12 cellular contexts compared by ENCODE assay signal in genomic region chr12:106953352-106954260, GRCh38. TPM values are rescaled to one million over a fixed set of nuclear protein-coding genes. Genes with fewer than 3 reads are reported as not detected.
DNase-seq lines count a peak whose midpoint lies in the region; ATAC-seq and TF ChIP-seq lines count a peak whose summit lies in the region.
"Had no signal": no experiment of that assay in that cellular context is flagged by ENCODE, and none has a peak within 500 bp of the region (broad histone marks: within the 10 kb centered on the region; RNA-seq: fewer than 3 reads in every experiment).

No MANE protein-coding gene starts in this region.

- H3K9me3 ChIP-seq in breast epithelium, result no peaks in the 10 kb centered on the region
- H3K9me3 ChIP-seq in SJSA1 (replicated peaks), result peaks cover 2% of the 10 kb centered on the region
- no peaks in the 10 kb centered on the region for H3K9me3 ChIP-seq in uterus
- H3K9me3 ChIP-seq in tibial artery, result no peaks in the 10 kb centered on the region
- H3K9me3 ChIP-seq: left lung, neutrophil had no signal

- H3K27me3 ChIP-seq in breast epithelium (no peaks in the 10 kb centered on the region), SJSA1 (replicated peaks) (no peaks in the 10 kb centered on the region), foreskin keratinocyte (peaks cover 4% of the 10 kb centered on the region), uterus (no peaks in the 10 kb centered on the region), tibial artery (no peaks in the 10 kb centered on the region)

- no peak for TF ChIP-seq CTCF in MCF 10A (IDR thresholded peaks at IDR 0.05; ENCODE audit: unreplicated experiment)
- no peak for TF ChIP-seq CTCF in breast epithelium (IDR thresholded peaks at IDR 0.05)
- no peak for TF ChIP-seq CTCF in foreskin keratinocyte (conservative IDR thresholded peaks at IDR 0.05)
- TF ChIP-seq CTCF in uterus (IDR thresholded peaks at IDR 0.05), result no peak
- no peak for TF ChIP-seq CTCF in tibial artery (IDR thresholded peaks at IDR 0.05)

- DNase-seq in MCF 10A (ENCODE audit: unreplicated experiment) (peak; percentile 21), breast epithelium (ENCODE audit: low spot score in 2 of 2) (no peak), SJSA1 (ENCODE audit: low read depth in 1 of 2, low spot score in 2 of 2) (peak; percentile 58 to 76), foreskin keratinocyte (peak; percentile 11 to 41), uterus (peak in 1 of 2 donors; percentile 21), tibial artery (no peak)
- DNase-seq: left lung; stimulated activated CD4-positive, alpha-beta T cell treated with anti-CD3 and anti-CD28 coated beads, Interleukin-4, amount 100 ng/mL, for 1 hour had no signal

- H3K36me3 ChIP-seq in breast epithelium, result no peaks in the 10 kb centered on the region
- H3K36me3 ChIP-seq in SJSA1, result peaks cover 6% of the 10 kb centered on the region
- no peaks in the 10 kb centered on the region for H3K36me3 ChIP-seq in uterus
- H3K36me3 ChIP-seq in tibial artery, result no peaks in the 10 kb centered on the region
- H3K36me3 ChIP-seq: left lung, neutrophil had no signal

- BruUV-seq in MCF 10A (replicated peaks; lab: Mats Ljungman, UMichigan), result no TSS peak

- CTCF ChIA-PET in MCF 10A (lab: Yijun Ruan, JAX), result interaction anchor here (0.5 to 0.6 kb wide), 2 partner anchors 112 to 159 kb away, joined by 4 read pairs; no protein-coding TSS in a partner anchor

- ATAC-seq in foreskin keratinocyte (no peak), HG03097 (IDR thresholded peaks at IDR 0.05; ENCODE audit: low FRiP score, unreplicated experiment) (no peak), GM21786 (IDR thresholded peaks at IDR 0.05; ENCODE audit: unreplicated experiment) (no peak)
- ATAC-seq: left lung had no signal

- intact Hi-C loops in MCF 10A (cut with micrococcal nuclease), result no loop called here
- intact Hi-C loops in breast epithelium (cut with DNase I; ENCODE audit: low total_unique reads), result no loop called here
- intact Hi-C loops in uterus (cut with DNase I; ENCODE audit: low total_unique reads), result loop anchor here (10.0 kb wide), 1 partner anchor 141 kb away; the partner anchor contains the start of gene CRY1
- intact Hi-C loops in tibial artery (cut with DNase I; ENCODE audit: low total_unique reads), result no loop called here

- H3K27me3 Mint-ChIP-seq in MCF 10A (ENCODE audit: insufficient read depth, unreplicated experiment), result no peaks in the 10 kb centered on the region

- H3K4me3 ChIP-seq in breast epithelium (peak overlapping the region in 1 of 3 donors; percentile 98), SJSA1 (no peak overlapping the region), uterus (no peak overlapping the region), tibial artery (no peak overlapping the region)

- no peak overlapping the region for H3K27ac Mint-ChIP-seq in MCF 10A (ENCODE audit: low read depth, unreplicated experiment)

- POLR2A ChIA-PET in MCF 10A (lab: Yijun Ruan, JAX), result interaction anchor here (0.6 to 3.0 kb wide), 5 partner anchors 8 to 596 kb away, joined by 3 to 13 read pairs (median 3); partner anchors contain the start of gene POLR3B

- TF ChIP-seq POLR2A in breast epithelium (IDR thresholded peaks at IDR 0.05), result no peak
- no peak for TF ChIP-seq POLR2A in uterus (IDR thresholded peaks at IDR 0.05)

- peaks cover 0 to 15% of the 10 kb centered on the region in 2 donors for H3K4me1 ChIP-seq in breast epithelium
- peaks cover 20% of the 10 kb centered on the region for H3K4me1 ChIP-seq in SJSA1 (replicated peaks)
- H3K4me1 ChIP-seq in foreskin keratinocyte, result peaks cover 20% of the 10 kb centered on the region
- no peaks in the 10 kb centered on the region for H3K4me1 ChIP-seq in uterus
- peaks cover 0 to 27% (median 18%) of the 10 kb centered on the region in 4 donors for H3K4me1 ChIP-seq in tibial artery

- H3K27ac ChIP-seq in breast epithelium, result no peak overlapping the region
- H3K27ac ChIP-seq in SJSA1, result peak overlapping the region; percentile 96
- no peak overlapping the region for H3K27ac ChIP-seq in foreskin keratinocyte
- peak overlapping the region; percentile 95 to 100 for H3K27ac ChIP-seq in uterus
- no peak overlapping the region for H3K27ac ChIP-seq in tibial artery
- H3K27ac ChIP-seq: left lung, neutrophil had no signal

- H3K36me3 Mint-ChIP-seq in MCF 10A (ENCODE audit: insufficient read depth, unreplicated experiment), result peaks cover under 1% of the 10 kb centered on the region
- H3K36me3 Mint-ChIP-seq: IgD-negative memory B cell had no signal

- H3K4me3 Mint-ChIP-seq in MCF 10A (ENCODE audit: unreplicated experiment), result peak overlapping the region; percentile 34

- H3K9me3 Mint-ChIP-seq in MCF 10A (ENCODE audit: unreplicated experiment), result peaks cover 6% of the 10 kb centered on the region

- peaks cover 3% of the 10 kb centered on the region for H3K4me1 Mint-ChIP-seq in MCF 10A (ENCODE audit: insufficient read depth, unreplicated experiment)

RNA-seq across cellular contexts. Expression of gene TMEM263, which starts 2.1 kb away (rescaled TPM):
- total RNA-seq in MCF 10A (2022) (60.1 and 68.4 TPM in 2 replicates), breast epithelium (10 to 100 TPM; 28.8 to 44.2 (median 37.0) TPM), foreskin keratinocyte (38.5 and 50.9 TPM in 2 replicates), uterus (100 to 1,000 TPM in 1 of 4 donors, 10 to 100 TPM in 3; 35.9 to 157 (median 46.0) TPM)
- total RNA-seq in SJSA1 (2014; rRNA removed; shearing (Covaris generic)), result 76.0 and 77.9 TPM in 2 replicates
- 17.9 and 19.1 TPM in 2 replicates for polyA plus RNA-seq in foreskin keratinocyte

RNA-seq across cellular contexts. Expression of gene MTERF2, which starts 33.3 kb away (rescaled TPM):
- 7.6 and 9.3 TPM in 2 replicates for total RNA-seq in MCF 10A (2022)
- total RNA-seq in breast epithelium, result 10 to 100 TPM; 13.6 to 32.8 (median 18.0) TPM
- 11.9 and 15.4 TPM in 2 replicates for total RNA-seq in SJSA1 (2014; rRNA removed; shearing (Covaris generic))
- total RNA-seq in foreskin keratinocyte, result 4.1 and 5.5 TPM in 2 replicates
- polyA plus RNA-seq in foreskin keratinocyte, result 3.6 and 4.4 TPM in 2 replicates
- total RNA-seq in uterus, result 10 to 100 TPM in 3 of 4 donors, 1 to 10 TPM in 1; 3.8 to 31.5 (median 18.6) TPM

Comparison
In these comparisons a context has a peak if more than half of its experiments do, and no peak if none do; other contexts are left out.
1. DNase-seq: peak in MCF 10A (single experiment), SJSA1 (2 of 2) and foreskin keratinocyte (2 of 2); none in breast epithelium (0 of 2) and tibial artery (0 of 2).
2. H3K27ac ChIP-seq: peak in SJSA1 (single experiment) and uterus (2 of 2); none in breast epithelium (0 of 2), foreskin keratinocyte (single experiment) and tibial artery (0 of 2).